Comparison of ENCODE assay signal across 8 cellular contexts in genomic region chr1:11735854-11736745, GRCh38. TPM values are rescaled to one million over a fixed set of nuclear protein-coding genes. Genes with fewer than 3 reads are reported as not detected.
DNase-seq lines count a peak whose midpoint lies in the region; ATAC-seq and TF ChIP-seq lines count a peak whose summit lies in the region.

Gene AGTRAP, plus strand, starts transcription at chr1:11736136. Its CDS starts 73 bp downstream, at chr1:11736209.

- ATAC-seq in CD4-positive, CD25-positive, alpha-beta regulatory T cell (ENCODE audit: low read depth in 2 of 2): peak; percentile 77 to 78
- peak; percentile 55 for ATAC-seq in GM21360 (IDR thresholded peaks at IDR 0.05; ENCODE audit: unreplicated experiment)
- peak; percentile 78 for ATAC-seq in naive thymus-derived CD4-positive, alpha-beta T cell
- ATAC-seq in stimulated activated memory B cell treated with anti-CD40 and anti-IgM and Interleukin-4, amounts not matched to agents 10 μg/mL and 1 μg/mL and 100 μg/mL, for 72 hours: peak; percentile 95

- no peaks in the 10 kb centered on the region for H3K27me3 Mint-ChIP-seq in CD4-positive, CD25-positive, alpha-beta regulatory T cell
- H3K27me3 Mint-ChIP-seq in naive thymus-derived CD4-positive, alpha-beta T cell: no peaks in the 10 kb centered on the region
- H3K27me3 Mint-ChIP-seq in stimulated activated memory B cell treated with anti-CD40 and anti-IgM and Interleukin-4, amounts not matched to agents 10 μg/mL and 1 μg/mL and 100 μg/mL, for 72 hours: no peaks in the 10 kb centered on the region

- peak within 1 kb of the TSS; percentile 83 for H3K4me3 ChIP-seq in CD4-positive, CD25-positive, alpha-beta regulatory T cell (ENCODE audit: low read depth, low read length)
- peak within 1 kb of the TSS; percentile 68 to 98 (median 80) for H3K4me3 ChIP-seq in fibroblast of lung (replicated peaks in 1 of 4; ENCODE audit: control extremely low read depth in 1 of 4, insufficient read depth in 1 of 4, low read depth in 3 of 4, low read length in 4 of 4)
- peak within 1 kb of the TSS; percentile 92 for H3K4me3 ChIP-seq in naive thymus-derived CD4-positive, alpha-beta T cell (ENCODE audit: low read length)

- peak within 1 kb of the TSS; percentile 65 for H3K9ac ChIP-seq in fibroblast of lung (ENCODE audit: insufficient read depth, low read length)

- H3K79me2 ChIP-seq in fibroblast of lung (ENCODE audit: control insufficient read depth, insufficient read depth, low read length): no peaks in the 10 kb centered on the region

- no peaks in the 10 kb centered on the region for H3K9me3 ChIP-seq in CD4-positive, CD25-positive, alpha-beta regulatory T cell (ENCODE audit: control insufficient read depth in 2 of 2, low read length in 2 of 2)
- no peaks in the 10 kb centered on the region for H3K9me3 ChIP-seq in fibroblast of lung (ENCODE audit: control insufficient read depth, insufficient read depth, low read depth, low read length)
- no peaks in the 10 kb centered on the region for H3K9me3 ChIP-seq in naive thymus-derived CD4-positive, alpha-beta T cell (ENCODE audit: control insufficient read depth in 2 of 3, low read length in 3 of 3)

- TF ChIP-seq CTCF in fibroblast of lung (conservative IDR thresholded peaks at IDR 0.05 in 1 of 2, IDR thresholded peaks at IDR 0.05 in 1 of 2; ENCODE audit: low read depth in 1 of 2, low read length in 2 of 2): peak in 1 of 2 donors; percentile 4

- CTCF ChIA-PET in naive thymus-derived CD4-positive, alpha-beta T cell (lab: Charles Lee): interaction anchor here (0.5 to 2.6 kb wide), 5 partner anchors 14 to 80 kb away, joined by 3 to 13 read pairs (median 3); no protein-coding TSS in a partner anchor

- H3K4me2 ChIP-seq in fibroblast of lung (ENCODE audit: extremely low read depth, insufficient read depth, low read length): peak within 1 kb of the TSS; percentile 81

- POLR2A ChIA-PET in naive thymus-derived CD4-positive, alpha-beta T cell (lab: Charles Lee): interaction anchor here (1.0 to 2.9 kb wide), 8 partner anchors 9 to 172 kb away, joined by 3 to 22 read pairs (median 4); partner anchors contain the start of genes CLCN6 and MTHFR

- peaks cover 64% of the 10 kb centered on the region for H3K4me1 ChIP-seq in CD4-positive, CD25-positive, alpha-beta regulatory T cell (ENCODE audit: control insufficient read depth, insufficient read depth, low read length, poor library complexity, severe bottlenecking)
- peaks cover 6% of the 10 kb centered on the region for H3K4me1 ChIP-seq in fibroblast of lung (ENCODE audit: control insufficient read depth, extremely low read depth, insufficient read depth, low read length)
- peaks cover 38 to 52% of the 10 kb centered on the region in 2 donors for H3K4me1 ChIP-seq in naive thymus-derived CD4-positive, alpha-beta T cell (ENCODE audit: control insufficient read depth in 2 of 2, insufficient read depth in 2 of 2, low read length in 2 of 2)

- no peaks in the 10 kb centered on the region for H3K36me3 Mint-ChIP-seq in CD4-positive, CD25-positive, alpha-beta regulatory T cell
- H3K36me3 Mint-ChIP-seq in naive thymus-derived CD4-positive, alpha-beta T cell: peaks cover 0 to 9% (median 0%) of the 10 kb centered on the region in 5 donors
- no peaks in the 10 kb centered on the region for H3K36me3 Mint-ChIP-seq in stimulated activated memory B cell treated with anti-CD40 and anti-IgM and Interleukin-4, amounts not matched to agents 10 μg/mL and 1 μg/mL and 100 μg/mL, for 72 hours

- no peaks in the 10 kb centered on the region for H3K27me3 ChIP-seq in CD4-positive, CD25-positive, alpha-beta regulatory T cell (ENCODE audit: control insufficient read depth, insufficient read depth, low read length)
- H3K27me3 ChIP-seq in fibroblast of lung (ENCODE audit: control insufficient read depth, insufficient read depth, low read length): no peaks in the 10 kb centered on the region
- H3K27me3 ChIP-seq in naive thymus-derived CD4-positive, alpha-beta T cell (ENCODE audit: control insufficient read depth in 2 of 2, insufficient read depth in 2 of 2, low read length in 2 of 2): no peaks in the 10 kb centered on the region

- no peaks in the 10 kb centered on the region for H4K20me1 ChIP-seq in fibroblast of lung (ENCODE audit: control insufficient read depth, extremely low read depth, insufficient read depth, low read length)

- intact Hi-C loops in naive thymus-derived CD4-positive, alpha-beta T cell (cut with micrococcal nuclease): loop anchor here (1.0 to 10.0 kb wide), 11 partner anchors 17 to 1701 kb away; partner anchors contain the start of genes MAD2L2 (in 2 of the 2), DFFA (in 1 of the 2), DISP3 (in 1 of the 2) and FBXO6 (in 1 of the 2)

- peak; percentile 78 to 89 (median 84) for DNase-seq in CD4-positive, CD25-positive, alpha-beta regulatory T cell
- DNase-seq in KG1 (lab: John Stamatoyannopoulos, UW) (peak; percentile 31), RPMI8226 (peak; percentile 95), fibroblast of lung (ENCODE audit: low read depth in 2 of 2) (peak; percentile 87 to 91)
- DNase-seq in activated T-helper 1 cell treated with anti-CD3 and anti-CD28 coated beads, Interleukin-2, amount 50 U/mL, for 16 hours (ENCODE audit: low read depth in 1 of 2, low spot score in 1 of 2): peak; percentile 69 to 74
- peak; percentile 62 to 84 (median 71) for DNase-seq in naive thymus-derived CD4-positive, alpha-beta T cell

- peak within 1 kb of the TSS; percentile 68 to 98 (median 92) for H3K4me3 Mint-ChIP-seq in CD4-positive, CD25-positive, alpha-beta regulatory T cell
- H3K4me3 Mint-ChIP-seq in naive thymus-derived CD4-positive, alpha-beta T cell: peak within 1 kb of the TSS; percentile 84 to 96 (median 92)
- peak within 1 kb of the TSS; percentile 100 for H3K4me3 Mint-ChIP-seq in stimulated activated memory B cell treated with anti-CD40 and anti-IgM and Interleukin-4, amounts not matched to agents 10 μg/mL and 1 μg/mL and 100 μg/mL, for 72 hours

- H3K4me1 Mint-ChIP-seq in CD4-positive, CD25-positive, alpha-beta regulatory T cell: peaks cover 11 to 82% (median 55%) of the 10 kb centered on the region in 4 donors
- peaks cover 51 to 80% (median 76%) of the 10 kb centered on the region in 7 donors for H3K4me1 Mint-ChIP-seq in naive thymus-derived CD4-positive, alpha-beta T cell
- peaks cover 50% of the 10 kb centered on the region for H3K4me1 Mint-ChIP-seq in stimulated activated memory B cell treated with anti-CD40 and anti-IgM and Interleukin-4, amounts not matched to agents 10 μg/mL and 1 μg/mL and 100 μg/mL, for 72 hours

- no peaks in the 10 kb centered on the region for H3K9me3 Mint-ChIP-seq in CD4-positive, CD25-positive, alpha-beta regulatory T cell
- H3K9me3 Mint-ChIP-seq in naive thymus-derived CD4-positive, alpha-beta T cell: peaks cover 0 to 1% (median 0%) of the 10 kb centered on the region in 11 donors
- no peaks in the 10 kb centered on the region for H3K9me3 Mint-ChIP-seq in stimulated activated memory B cell treated with anti-CD40 and anti-IgM and Interleukin-4, amounts not matched to agents 10 μg/mL and 1 μg/mL and 100 μg/mL, for 72 hours

- peak within 1 kb of the TSS; percentile 81 to 94 (median 85) for H3K27ac Mint-ChIP-seq in CD4-positive, CD25-positive, alpha-beta regulatory T cell
- H3K27ac Mint-ChIP-seq in naive thymus-derived CD4-positive, alpha-beta T cell: peak within 1 kb of the TSS; percentile 3 to 95 (median 83)
- H3K27ac Mint-ChIP-seq in stimulated activated memory B cell treated with anti-CD40 and anti-IgM and Interleukin-4, amounts not matched to agents 10 μg/mL and 1 μg/mL and 100 μg/mL, for 72 hours: peak within 1 kb of the TSS; percentile 83

- peak within 1 kb of the TSS; percentile 91 for H2AFZ ChIP-seq in fibroblast of lung (ENCODE audit: low read length)

- H3K36me3 ChIP-seq in CD4-positive, CD25-positive, alpha-beta regulatory T cell (ENCODE audit: control insufficient read depth, insufficient read depth, low read length): no peaks in the 10 kb centered on the region
- H3K36me3 ChIP-seq in fibroblast of lung (ENCODE audit: control insufficient read depth, insufficient read depth, low read length): no peaks in the 10 kb centered on the region
- peaks cover 0 to 4% (median 0%) of the 10 kb centered on the region in 3 experiments for H3K36me3 ChIP-seq in naive thymus-derived CD4-positive, alpha-beta T cell (ENCODE audit: control insufficient read depth in 2 of 3, insufficient read depth in 3 of 3, low read length in 3 of 3)

- H3K27ac ChIP-seq in CD4-positive, CD25-positive, alpha-beta regulatory T cell (ENCODE audit: insufficient read depth, low read length, poor library complexity, severe bottlenecking): peak within 1 kb of the TSS; percentile 76
- peak within 1 kb of the TSS; percentile 82 for H3K27ac ChIP-seq in fibroblast of lung (ENCODE audit: insufficient read depth, low read length)
- H3K27ac ChIP-seq in naive thymus-derived CD4-positive, alpha-beta T cell (ENCODE audit: low read depth, low read length): peak within 1 kb of the TSS; percentile 79

RNA-seq across cellular contexts. Expression of gene AGTRAP, which starts in this region (rescaled TPM):
- 25.2 TPM for total RNA-seq in CD4-positive, CD25-positive, alpha-beta regulatory T cell
- 100 to 1,000 TPM in 1 of 4 donors, 10 to 100 TPM in 3; 65.1 to 113 (median 78.0) TPM for polyA plus RNA-seq in CD4-positive, CD25-positive, alpha-beta regulatory T cell
- 47.3 and 58.8 TPM in 2 replicates for total RNA-seq in fibroblast of lung
- 21.0 and 25.5 TPM in 2 replicates for polyA plus RNA-seq in fibroblast of lung
- 39.2 and 41.6 TPM in 2 replicates for polyA plus RNA-seq in fibroblast of lung (2012)
- polyA minus RNA-seq in fibroblast of lung (ENCODE audit: low replicate concordance): 50.2 and 57.2 TPM in 2 replicates
- 10 to 100 TPM; 28.2 to 82.5 (median 32.7) TPM for total RNA-seq in naive thymus-derived CD4-positive, alpha-beta T cell
- 100 to 1,000 TPM in 1 of 2 donors, 10 to 100 TPM in 1; 96.9 to 108 TPM for polyA plus RNA-seq in naive thymus-derived CD4-positive, alpha-beta T cell

Comparison
In these comparisons a context has a peak if more than half of its experiments do, and no peak if none do; other contexts are left out.
1. Peak in every context shown above with its lines: DNase-seq, ATAC-seq, H3K4me3 ChIP-seq and H3K27ac ChIP-seq.
2. DNase-seq: peak in every context shown above with its lines; median percentile 95 in RPMI8226; 89 in fibroblast of lung; 84 in CD4-positive, CD25-positive, alpha-beta regulatory T cell; 72 in activated T-helper 1 cell treated with anti-CD3 and anti-CD28 coated beads, Interleukin-2, amount 50 U/mL, for 16 hours; 71 in naive thymus-derived CD4-positive, alpha-beta T cell; 31 in KG1.